ENCODE assay signal across 21 cellular contexts in genomic region chr18:21049306-21049705, GRCh38.
DNase-seq lines count a peak whose midpoint lies in the region; ATAC-seq and TF ChIP-seq lines count a peak whose summit lies in the region.
"Had no signal": no experiment of that assay in that cellular context is flagged by ENCODE, and none has a peak within 500 bp of the region (broad histone marks: within the 10 kb centered on the region; RNA-seq: fewer than 3 reads in every experiment).

No MANE protein-coding gene starts in this region.

- ATAC-seq in GM23338 = no peak
- ATAC-seq in activated B cell treated with CpG ODN at 0.5 μM for 24 hours (ENCODE audit: low read depth) = no peak
- no peak for ATAC-seq in GM19452 (IDR thresholded peaks at IDR 0.05; ENCODE audit: unreplicated experiment)
- ATAC-seq in PC-3 = no peak
- ATAC-seq in HG03354 (IDR thresholded peaks at IDR 0.05; ENCODE audit: poor library complexity, severe bottlenecking, unreplicated experiment) = no peak
- ATAC-seq: GM12878 had no signal

- H3K9me2 ChIP-seq in GM23338 (ENCODE audit: insufficient read depth) (no peaks in the 10 kb centered on the region), PC-3 (replicated peaks; ENCODE audit: low read length) (no peaks in the 10 kb centered on the region)

- no peak overlapping the region for H3K4me3 Mint-ChIP-seq in GM23338
- H3K4me3 Mint-ChIP-seq in activated B cell treated with CpG ODN at 0.5 μM for 24 hours = no peak overlapping the region
- peak overlapping the region in 3 of 5 donors; percentile 22 to 38 (median 28) for H3K4me3 Mint-ChIP-seq in immature natural killer cell
- H3K4me3 Mint-ChIP-seq: activated naive CD8-positive, alpha-beta T cell treated with anti-CD3 and anti-CD28 coated beads for 36 hours; brain had no signal

- no peaks in the 10 kb centered on the region for H3K27me3 ChIP-seq in GM23338 (ENCODE audit: insufficient read depth)
- H3K27me3 ChIP-seq in PC-3 (ENCODE audit: low read length) = no peaks in the 10 kb centered on the region

- no peaks in the 10 kb centered on the region for H3K36me3 ChIP-seq in GM23338 (ENCODE audit: insufficient read depth)
- H3K36me3 ChIP-seq in PC-3 (ENCODE audit: low read depth, low read length) = no peaks in the 10 kb centered on the region; the same call in 1 of the 2 replicates

- H4K20me1 ChIP-seq in GM23338 (replicated peaks; ENCODE audit: insufficient read depth) (no peaks in the 10 kb centered on the region), PC-3 (ENCODE audit: low read length) (no peaks in the 10 kb centered on the region)

- POLR2A ChIA-PET in activated B cell treated with CpG ODN at 0.5 μM for 24 hours (lab: Charles Lee) (no interaction called here), PC-3 (lab: Charles Lee; ENCODE audit: unreplicated experiment) (no interaction called here)

- H3K4me2 ChIP-seq in GM23338 = no peak overlapping the region
- H3K4me2 ChIP-seq in PC-3 (ENCODE audit: low read length) = no peak overlapping the region

- H3K9ac ChIP-seq in PC-3 (ENCODE audit: low read length) = no peak overlapping the region

- H3K4me1 ChIP-seq in GM23338 (ENCODE audit: insufficient read depth) (no peaks in the 10 kb centered on the region), PC-3 (ENCODE audit: insufficient read depth, low read length) (no peaks in the 10 kb centered on the region)

- H3K79me2 ChIP-seq in GM23338 (replicated peaks; ENCODE audit: insufficient read depth) = peaks cover 32% of the 10 kb centered on the region
- peaks cover 9% of the 10 kb centered on the region for H3K79me2 ChIP-seq in PC-3 (ENCODE audit: low read length)

- H3K27ac Mint-ChIP-seq in GM23338 = 0 out of 2 replicates have a peak overlapping the region, but pooled peaks have one; percentile 35
- H3K27ac Mint-ChIP-seq in activated B cell treated with CpG ODN at 0.5 μM for 24 hours = peak overlapping the region; percentile 46
- peak overlapping the region; percentile 33 to 83 (median 73) for H3K27ac Mint-ChIP-seq in immature natural killer cell
- H3K27ac Mint-ChIP-seq: activated naive CD8-positive, alpha-beta T cell treated with anti-CD3 and anti-CD28 coated beads for 36 hours; brain had no signal

- intact Hi-C loops in activated B cell treated with CpG ODN at 0.5 μM for 24 hours (cut with micrococcal nuclease) = no loop called here
- intact Hi-C loops in PC-3 (cut with micrococcal nuclease) = no loop called here

- no TSS peak for BruUV-seq in PC-3 (replicated peaks; lab: Mats Ljungman, UMichigan)

- H3K27me3 Mint-ChIP-seq in GM23338 (ENCODE audit: insufficient read depth, low read depth, poor library complexity) (no peaks in the 10 kb centered on the region), activated B cell treated with CpG ODN at 0.5 μM for 24 hours (no peaks in the 10 kb centered on the region), immature natural killer cell (ENCODE audit: low read depth in 3 of 3) (peaks cover 0 to 2% (median 1%) of the 10 kb centered on the region in 3 donors)
- H3K27me3 Mint-ChIP-seq: activated naive CD8-positive, alpha-beta T cell treated with anti-CD3 and anti-CD28 coated beads for 36 hours; brain; progenitor cell of endocrine pancreas had no signal

- H2AFZ ChIP-seq in GM23338 (no peak overlapping the region), PC-3 (ENCODE audit: low read length) (no peak overlapping the region)

- H3K4me3 ChIP-seq in GM23338 (no peak overlapping the region), PC-3 (ENCODE audit: low read length) (no peak overlapping the region)
- H3K4me3 ChIP-seq: GM12878 had no signal

- H3K36me3 Mint-ChIP-seq in GM23338 (ENCODE audit: low read depth) (peaks cover 4% of the 10 kb centered on the region; the same call in 1 of the 3 replicates), activated B cell treated with CpG ODN at 0.5 μM for 24 hours (ENCODE audit: low read depth) (peaks cover 39% of the 10 kb centered on the region), immature natural killer cell (peaks cover 4 to 9% (median 6%) of the 10 kb centered on the region in 3 donors)

- H3K9me3 ChIP-seq in PC-3 (ENCODE audit: low read length) = no peaks in the 10 kb centered on the region

- CTCF ChIA-PET in activated B cell treated with CpG ODN at 0.5 μM for 24 hours (lab: Charles Lee) (no interaction called here), PC-3 (lab: Charles Lee) (no interaction called here)

- TF ChIP-seq CTCF in GM23338 (conservative IDR thresholded peaks at IDR 0.05; ENCODE audit: low read depth in 2 of 2) = no peak
- no peak for TF ChIP-seq CTCF in activated B cell treated with CpG ODN at 0.5 μM for 24 hours (IDR thresholded peaks at IDR 0.05)
- TF ChIP-seq CTCF in PC-3 (conservative IDR thresholded peaks at IDR 0.05; ENCODE audit: low read depth, low read length) = no peak

- H3K9me3 Mint-ChIP-seq in GM23338 (no peaks in the 10 kb centered on the region), activated B cell treated with CpG ODN at 0.5 μM for 24 hours (no peaks in the 10 kb centered on the region), immature natural killer cell (no peaks in the 10 kb centered on the region)
- H3K9me3 Mint-ChIP-seq: activated naive CD8-positive, alpha-beta T cell treated with anti-CD3 and anti-CD28 coated beads for 36 hours; brain had no signal

- DNase-seq in GM23338 (ENCODE audit: low spot score) (no peak), activated B cell treated with CpG ODN at 0.5 μM for 24 hours (no peak), immature natural killer cell (no peak), pulmonary artery endothelial cell (ENCODE audit: low read depth, low spot score) (peak; percentile 8), COLO668 (lab: John Stamatoyannopoulos, UW; ENCODE audit: unreplicated experiment) (no peak), PC-3 (no peak)
- DNase-seq: activated CD4-positive, alpha-beta T cell treated with anti-CD3 and anti-CD28 coated beads, Interleukin-2, amount 50 U/mL, for 1 hour; activated naive CD8-positive, alpha-beta T cell treated with anti-CD3 and anti-CD28 coated beads for 36 hours; DMS 273 treated with DMSO at 0.1 percent for 48 hours; KG1; NCI-H1048; NCI-H2081; NCI-H446 treated with DMSO at 0.1 percent for 48 hours; RPMI8226; stimulated activated CD4-positive, alpha-beta T cell treated with anti-CD3 and anti-CD28 coated beads, Interleukin-4, amount 100 ng/mL, for 24 hours had no signal

- H3K4me1 Mint-ChIP-seq in GM23338 (0 out of 3 replicates have a peak, but pooled peaks cover 3% of the 10 kb centered on the region), activated B cell treated with CpG ODN at 0.5 μM for 24 hours (peaks cover 36% of the 10 kb centered on the region), immature natural killer cell (peaks cover 64 to 72% of the 10 kb centered on the region in 2 donors)

- H3K27ac ChIP-seq in GM23338 (ENCODE audit: low read depth) (no peak overlapping the region), PC-3 (ENCODE audit: low read length) (no peak overlapping the region)
- H3K27ac ChIP-seq: epithelial cell of prostate had no signal

- H3F3A ChIP-seq in GM23338 (replicated peaks; ENCODE audit: low read depth) = no peaks in the 10 kb centered on the region
- no peaks in the 10 kb centered on the region for H3F3A ChIP-seq in PC-3 (ENCODE audit: low read length, unreplicated experiment)

TF ChIP-seq in GM23338, 12 proteins besides CTCF, POLR2A, EP300 and RAD21 (continues in another document):
- TF ChIP-seq STAT1 (IDR thresholded peaks at IDR 0.05; ENCODE audit: unreplicated experiment) = no peak
- TF ChIP-seq POLR2AphosphoS5 (IDR thresholded peaks at IDR 0.05; ENCODE audit: low read depth) = no peak
- no peak for TF ChIP-seq CREB1 (CRISPR knock-in tag; IDR thresholded peaks at IDR 0.05; ENCODE audit: low read depth)
- TF ChIP-seq EZH2phosphoT487 (IDR thresholded peaks at IDR 0.05; ENCODE audit: unreplicated experiment) = no peak

Comparison
In these comparisons a context has a peak if more than half of its experiments do, and no peak if none do; other contexts are left out.
1. H3K4me3 Mint-ChIP-seq: peak in immature natural killer cell (3 of 5); none in GM23338 (single experiment) and activated B cell treated with CpG ODN at 0.5 μM for 24 hours (single experiment).
2. Peak in every context shown above with its lines, with median percentiles within 50 percentile points of each other: H3K27ac Mint-ChIP-seq.